ENCODE assay signal across 18 cellular contexts in genomic region chr4:161486454-161486853, GRCh38.
"Had no signal": no experiment of that assay in that cellular context is flagged by ENCODE, and none has a peak within 500 bp of the region (broad histone marks: within the 10 kb centered on the region; RNA-seq: fewer than 3 reads in every experiment).

No MANE protein-coding gene starts in this region.

- H3K9me3 ChIP-seq: gastrocnemius medialis, spleen, thoracic aorta, upper lobe of right lung had no signal

- H3K4me3 ChIP-seq: gastrocnemius medialis, spleen, thoracic aorta, upper lobe of right lung had no signal

- H3K4me1 ChIP-seq: gastrocnemius medialis, parathyroid adenoma, spleen, upper lobe of right lung had no signal

- H3K27ac ChIP-seq: gastrocnemius medialis, parathyroid adenoma, spleen, thoracic aorta, upper lobe of right lung had no signal

- H3K9me3 Mint-ChIP-seq: mesothelial cell of epicardium; natural killer cell treated with Interleukin-12 subunit alpha and Interleukin-12 subunit beta and Interleukin-15 and Interleukin-18, amount 100 ng/mL, for 72 hours; WTC11 had no signal

- H3K27me3 Mint-ChIP-seq: activated CD4-positive, alpha-beta T cell treated with anti-CD3 and anti-CD28 coated beads for 36 hours; activated naive CD8-positive, alpha-beta T cell; natural killer cell treated with Interleukin-12 subunit alpha and Interleukin-12 subunit beta and Interleukin-15 and Interleukin-18, amount 100 ng/mL, for 72 hours; stimulated activated naive B cell treated with anti-CD40 and anti-IgM and Interleukin-4, amounts not matched to agents 10 μg/mL and 1 μg/mL and 100 μg/mL, for 72 hours had no signal

- ATAC-seq: activated CD4-positive, alpha-beta T cell treated with anti-CD3 and anti-CD28 coated beads for 36 hours; esophagus mucosa; gastrocnemius medialis; left lobe of liver; natural killer cell treated with Interleukin-12 subunit alpha and Interleukin-12 subunit beta and Interleukin-15 and Interleukin-18, amount 100 ng/mL, for 72 hours; stimulated activated naive B cell treated with anti-CD40 and anti-IgM and Interleukin-4, amounts not matched to agents 10 μg/mL and 1 μg/mL and 100 μg/mL, for 72 hours; upper lobe of right lung; WTC11 had no signal

- H3K36me3 Mint-ChIP-seq: activated naive CD8-positive, alpha-beta T cell; mesothelial cell of epicardium; natural killer cell treated with Interleukin-12 subunit alpha and Interleukin-12 subunit beta and Interleukin-15 and Interleukin-18, amount 100 ng/mL, for 72 hours; stimulated activated naive B cell treated with anti-CD40 and anti-IgM and Interleukin-4, amounts not matched to agents 10 μg/mL and 1 μg/mL and 100 μg/mL, for 72 hours; WTC11 had no signal

- H3K27ac Mint-ChIP-seq: activated CD4-positive, alpha-beta T cell treated with anti-CD3 and anti-CD28 coated beads for 36 hours; activated naive CD8-positive, alpha-beta T cell; mesothelial cell of epicardium; natural killer cell treated with Interleukin-12 subunit alpha and Interleukin-12 subunit beta and Interleukin-15 and Interleukin-18, amount 100 ng/mL, for 72 hours; stimulated activated naive B cell treated with anti-CD40 and anti-IgM and Interleukin-4, amounts not matched to agents 10 μg/mL and 1 μg/mL and 100 μg/mL, for 72 hours; WTC11 had no signal

- H3K4me1 Mint-ChIP-seq: activated CD4-positive, alpha-beta T cell treated with anti-CD3 and anti-CD28 coated beads for 36 hours; stimulated activated naive B cell treated with anti-CD40 and anti-IgM and Interleukin-4, amounts not matched to agents 10 μg/mL and 1 μg/mL and 100 μg/mL, for 72 hours had no signal

- H3K27me3 ChIP-seq: gastrocnemius medialis, spleen, upper lobe of right lung had no signal

- H3K4me3 Mint-ChIP-seq: activated CD4-positive, alpha-beta T cell treated with anti-CD3 and anti-CD28 coated beads for 36 hours; activated naive CD8-positive, alpha-beta T cell; mesothelial cell of epicardium; natural killer cell treated with Interleukin-12 subunit alpha and Interleukin-12 subunit beta and Interleukin-15 and Interleukin-18, amount 100 ng/mL, for 72 hours; stimulated activated naive B cell treated with anti-CD40 and anti-IgM and Interleukin-4, amounts not matched to agents 10 μg/mL and 1 μg/mL and 100 μg/mL, for 72 hours; WTC11 had no signal

- DNase-seq: activated CD4-positive, alpha-beta T cell treated with anti-CD3 and anti-CD28 coated beads for 36 hours; activated CD4-positive, alpha-beta T cell treated with anti-CD3 and anti-CD28 coated beads, Interleukin-2, amount 50 U/mL, for 48 hours; activated gamma-delta T cell treated with Interleukin-2 at 50 U/mL for 16 hours; effector CD8-positive, alpha-beta T cell; gastrocnemius medialis; head of caudate nucleus; kidney; spleen; stimulated activated naive B cell treated with anti-CD40 and anti-IgM and Interleukin-4, amounts not matched to agents 10 μg/mL and 1 μg/mL and 100 μg/mL, for 72 hours; upper lobe of right lung had no signal

- H3K36me3 ChIP-seq: gastrocnemius medialis, spleen, thoracic aorta, upper lobe of right lung had no signal
